In the genomic region with DNA sequence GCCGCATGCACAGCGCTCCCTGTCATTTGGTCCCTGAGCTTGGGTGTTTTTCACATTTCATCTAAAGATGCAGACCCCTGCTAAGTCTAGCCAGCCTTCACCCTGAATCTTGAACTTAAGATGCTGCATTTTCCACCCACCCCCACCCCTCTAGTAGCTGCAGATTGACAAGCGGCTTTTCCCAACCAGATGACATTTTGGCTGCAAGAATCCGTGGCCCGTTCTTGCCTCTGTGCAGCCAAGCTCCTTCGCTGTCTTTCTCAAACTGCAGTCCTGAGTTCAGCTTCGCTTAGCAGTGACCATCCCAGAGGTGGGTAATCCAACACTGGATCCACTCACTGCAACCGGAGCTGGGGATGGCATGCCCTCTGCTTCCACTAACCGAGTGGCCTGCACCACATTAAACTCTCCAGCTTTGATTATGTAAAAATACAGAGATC, we compare ENCODE assay signal across 1 cellular context.
TF ChIP-seq lines count a peak whose summit lies in the region.

No MANE protein-coding gene starts in this region.

TF ChIP-seq in HepG2, 621 proteins besides CTCF, POLR2A, EP300 and RAD21 (continued from another document):
- TF ChIP-seq, protein P1, sequence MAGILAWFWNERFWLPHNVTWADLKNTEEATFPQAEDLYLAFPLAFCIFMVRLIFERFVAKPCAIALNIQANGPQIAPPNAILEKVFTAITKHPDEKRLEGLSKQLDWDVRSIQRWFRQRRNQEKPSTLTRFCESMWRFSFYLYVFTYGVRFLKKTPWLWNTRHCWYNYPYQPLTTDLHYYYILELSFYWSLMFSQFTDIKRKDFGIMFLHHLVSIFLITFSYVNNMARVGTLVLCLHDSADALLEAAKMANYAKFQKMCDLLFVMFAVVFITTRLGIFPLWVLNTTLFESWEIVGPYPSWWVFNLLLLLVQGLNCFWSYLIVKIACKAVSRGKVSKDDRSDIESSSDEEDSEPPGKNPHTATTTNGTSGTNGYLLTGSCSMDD (CRISPR knock-in tag; IDR thresholded peaks at IDR 0.05) = no peak
- no peak for TF ChIP-seq RELA (CRISPR knock-in tag; IDR thresholded peaks at IDR 0.05)
- TF ChIP-seq RNF2 (conservative IDR thresholded peaks at IDR 0.05; ENCODE audit: low read depth) = 0 out of 2 replicates have a peak, but pooled peaks have one; percentile 0
- TF ChIP-seq ZMAT3 (CRISPR knock-in tag; conservative IDR thresholded peaks at IDR 0.05) = peak; percentile 1; the same call in 1 of the 2 replicates
- TF ChIP-seq, protein P2, sequence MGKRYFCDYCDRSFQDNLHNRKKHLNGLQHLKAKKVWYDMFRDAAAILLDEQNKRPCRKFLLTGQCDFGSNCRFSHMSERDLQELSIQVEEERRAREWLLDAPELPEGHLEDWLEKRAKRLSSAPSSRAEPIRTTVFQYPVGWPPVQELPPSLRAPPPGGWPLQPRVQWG (CRISPR knock-in tag; IDR thresholded peaks at IDR 0.05; ENCODE audit: borderline replicate concordance, low read depth) = 0 out of 2 replicates have a peak, but pooled peaks have one; percentile 42
- TF ChIP-seq ZSCAN30 (CRISPR knock-in tag; IDR thresholded peaks at IDR 0.05) = 0 out of 2 replicates have a peak, but pooled peaks have one; percentile 15
- TF ChIP-seq ZBTB38 (CRISPR knock-in tag; IDR thresholded peaks at IDR 0.05) = peak; percentile 52; the same call in 1 of the 2 replicates
